Comparison of ENCODE assay signal across 28 cellular contexts in genomic region chr12:93736640-93737178, GRCh38.
"Had no signal": no experiment of that assay in that cellular context is flagged by ENCODE, and none has a peak within 500 bp of the region (broad histone marks: within the 10 kb centered on the region; RNA-seq: fewer than 3 reads in every experiment).

No MANE protein-coding gene starts in this region.

- H3K9me3 Mint-ChIP-seq: activated CD4-positive, alpha-beta memory T cell treated with anti-CD3 and anti-CD28 coated beads for 36 hours; activated CD4-positive, alpha-beta T cell treated with anti-CD3 and anti-CD28 coated beads, Interleukin-2, amount 10 ng/mL, durations not matched to agents 24 days and 14 days; activated T-helper 1 cell treated with anti-CD3 and anti-CD28 coated beads, Interleukin-12 subunit alpha, Interleukin-12 subunit beta, Interleukin-2, Interleukin-4 antibody, amounts not matched to agents 30 ng/mL and 10 ng/mL and 1 ng/mL, durations not matched to agents 14 hours and 24 hours and 36 hours; endodermal cell; mesothelial cell of epicardium; naive thymus-derived CD8-positive, alpha-beta T cell; neural crest cell had no signal

- ATAC-seq: esophagus mucosa; foreskin keratinocyte; naive thymus-derived CD8-positive, alpha-beta T cell; pancreas; psoas muscle had no signal

- H3K27ac Mint-ChIP-seq: activated CD4-positive, alpha-beta memory T cell treated with anti-CD3 and anti-CD28 coated beads for 36 hours; activated CD4-positive, alpha-beta T cell treated with anti-CD3 and anti-CD28 coated beads, Interleukin-2, amount 10 ng/mL, durations not matched to agents 24 days and 14 days; activated T-helper 1 cell treated with anti-CD3 and anti-CD28 coated beads, Interleukin-12 subunit alpha, Interleukin-12 subunit beta, Interleukin-2, Interleukin-4 antibody, amounts not matched to agents 30 ng/mL and 10 ng/mL and 1 ng/mL, durations not matched to agents 14 hours and 24 hours and 36 hours; endodermal cell; mesothelial cell of epicardium; naive thymus-derived CD8-positive, alpha-beta T cell had no signal

- H3K9me3 ChIP-seq: pancreas, psoas muscle, testis had no signal

- H3K27ac ChIP-seq: brain microvascular endothelial cell, foreskin keratinocyte had no signal

- H3K27me3 ChIP-seq: brain microvascular endothelial cell, foreskin keratinocyte, pancreas, testis had no signal

- FAIRE-seq: astrocyte, pancreas had no signal

- H3K36me3 ChIP-seq: brain microvascular endothelial cell, pancreas had no signal

- H3K4me3 Mint-ChIP-seq: activated CD4-positive, alpha-beta memory T cell treated with anti-CD3 and anti-CD28 coated beads for 36 hours; activated CD4-positive, alpha-beta T cell treated with anti-CD3 and anti-CD28 coated beads, Interleukin-2, amount 10 ng/mL, durations not matched to agents 24 days and 14 days; activated T-helper 1 cell treated with anti-CD3 and anti-CD28 coated beads, Interleukin-12 subunit alpha, Interleukin-12 subunit beta, Interleukin-2, Interleukin-4 antibody, amounts not matched to agents 30 ng/mL and 10 ng/mL and 1 ng/mL, durations not matched to agents 14 hours and 24 hours and 36 hours; endodermal cell; mesothelial cell of epicardium; naive thymus-derived CD8-positive, alpha-beta T cell; neural crest cell had no signal

- H3K4me3 ChIP-seq: pancreas, psoas muscle, smooth muscle cell, testis had no signal

- H3K4me2 ChIP-seq: smooth muscle cell had no signal

- DNase-seq: activated CD4-positive, alpha-beta memory T cell treated with anti-CD3 and anti-CD28 coated beads for 36 hours; activated CD4-positive, alpha-beta T cell treated with anti-CD3 and anti-CD28 coated beads, Interleukin-2, amount 10 ng/mL, durations not matched to agents 24 days and 14 days; activated CD4-positive, CD25-positive, alpha-beta regulatory T cell treated with anti-CD3 and anti-CD28 coated beads, Interleukin-2, amount 50 U/mL, for 72 hours; activated CD8-positive, alpha-beta memory T cell treated with anti-CD3 and anti-CD28 coated beads, Interleukin-2, amount 50 U/mL, for 4 hours; activated gamma-delta T cell; activated naive CD4-positive, alpha-beta T cell treated with anti-CD3 and anti-CD28 coated beads, Interleukin-2, amount 50 U/mL, for 16 hours; activated T-cell treated with anti-CD3 and anti-CD28 coated beads, Interleukin-2, amount 50 U/mL, for 1 hour; amniotic stem cell; brain microvascular endothelial cell; caudate nucleus; endodermal cell; foreskin keratinocyte; naive thymus-derived CD8-positive, alpha-beta T cell; nucleus accumbens; pancreas; psoas muscle; stimulated activated CD4-positive, alpha-beta T cell treated with anti-CD3 and anti-CD28 coated beads, Interleukin-1b, Interleukin-23, amount 100 ng/mL, for 48 hours; stimulated activated CD4-positive, alpha-beta T cell treated with anti-CD3 and anti-CD28 coated beads, Interleukin-4, amount 100 ng/mL, for 4 hours; stimulated activated naive CD4-positive, alpha-beta T cell; T-helper 2 cell; testis; trophoblast cell had no signal

- H3K36me3 Mint-ChIP-seq: activated CD4-positive, alpha-beta memory T cell treated with anti-CD3 and anti-CD28 coated beads for 36 hours; mesothelial cell of epicardium had no signal
